1 cellular context compared by ENCODE assay signal in the genomic region with DNA sequence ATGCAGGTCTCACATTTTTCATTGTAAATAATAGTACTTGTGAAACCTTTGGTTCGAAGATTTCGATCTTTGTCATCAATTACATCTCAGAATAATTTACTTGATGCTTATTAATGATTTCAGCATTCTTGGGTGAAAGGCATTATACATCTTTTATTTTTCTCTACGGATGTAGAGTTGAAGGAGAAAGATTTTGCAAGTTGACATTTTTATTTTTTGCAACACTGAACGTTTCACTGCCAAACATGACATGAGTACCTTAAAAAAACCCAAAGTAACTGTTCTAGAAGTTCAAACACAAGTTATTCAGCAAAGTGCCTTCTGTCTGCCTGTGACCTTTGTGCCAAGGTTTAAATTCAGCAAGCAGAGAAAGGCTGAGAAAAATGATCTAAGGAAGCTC.
TF ChIP-seq lines count a peak whose summit lies in the region.

No MANE protein-coding gene starts in this region.

TF ChIP-seq in IMR-90, 13 proteins besides CTCF, POLR2A, EP300 and RAD21 (continued from another document):
- TF ChIP-seq, protein P1, sequence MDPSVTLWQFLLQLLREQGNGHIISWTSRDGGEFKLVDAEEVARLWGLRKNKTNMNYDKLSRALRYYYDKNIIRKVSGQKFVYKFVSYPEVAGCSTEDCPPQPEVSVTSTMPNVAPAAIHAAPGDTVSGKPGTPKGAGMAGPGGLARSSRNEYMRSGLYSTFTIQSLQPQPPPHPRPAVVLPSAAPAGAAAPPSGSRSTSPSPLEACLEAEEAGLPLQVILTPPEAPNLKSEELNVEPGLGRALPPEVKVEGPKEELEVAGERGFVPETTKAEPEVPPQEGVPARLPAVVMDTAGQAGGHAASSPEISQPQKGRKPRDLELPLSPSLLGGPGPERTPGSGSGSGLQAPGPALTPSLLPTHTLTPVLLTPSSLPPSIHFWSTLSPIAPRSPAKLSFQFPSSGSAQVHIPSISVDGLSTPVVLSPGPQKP (IDR thresholded peaks at IDR 0.05; ENCODE audit: borderline replicate concordance, low read depth, low read length): no peak
- TF ChIP-seq CHD1 (IDR thresholded peaks at IDR 0.05; ENCODE audit: low read depth, low read length) (no peak), MAFK (IDR thresholded peaks at IDR 0.05; ENCODE audit: low read depth, low read length) (no peak)
